In genomic region chr1:109275706-109276345, GRCh38 we compare ENCODE assay signal across 12 cellular contexts. TPM values are rescaled to one million over a fixed set of nuclear protein-coding genes. Genes with fewer than 3 reads are reported as not detected.
A peak's percentile ranks its signal among the peaks of the same experiment; 100 is the strongest.
DNase-seq lines count a peak whose midpoint lies in the region; ATAC-seq, FAIRE-seq and TF ChIP-seq lines count a peak whose summit lies in the region.
"Had no signal": no experiment of that assay in that cellular context is flagged by ENCODE, and none has a peak within 500 bp of the region (broad histone marks: within the 10 kb centered on the region; RNA-seq: fewer than 3 reads in every experiment).

No MANE protein-coding gene starts in this region.

- H3K36me3 Mint-ChIP-seq in nephron progenitor cell (ENCODE audit: low read depth) (peaks cover 26% of the 10 kb centered on the region), T-helper 17 cell (ENCODE audit: low read depth) (no peaks in the 10 kb centered on the region)

- DNase-seq in BE2C (peak; percentile 43), RWPE2 (ENCODE audit: low spot score) (no peak), epithelial cell of prostate (ENCODE audit: low read depth, low spot score) (no peak), nephron progenitor cell (no peak), mesenteric fat pad (ENCODE audit: low spot score) (no peak), HTR-8/SVneo (ENCODE audit: insufficient read length, low spot score) (no peak), T-helper 17 cell (no peak)
- DNase-seq: activated CD4-positive, alpha-beta T cell treated with anti-CD3 and anti-CD28 coated beads, Interleukin-2, amount 10 ng/mL, durations not matched to agents 24 days and 14 days; activated naive CD4-positive, alpha-beta T cell treated with Interleukin-2 at 50 U/mL for 16 hours; SHP77 treated with DMSO at 0.1 percent for 48 hours; stimulated activated CD4-positive, alpha-beta T cell treated with anti-CD3 and anti-CD28 coated beads, Interleukin-1b, Interleukin-23, amount 100 ng/mL, for 48 hours had no signal

- peaks cover 7% of the 10 kb centered on the region for H3K36me3 ChIP-seq in BE2C
- peaks cover 34% of the 10 kb centered on the region for H3K36me3 ChIP-seq in RWPE2 (ENCODE audit: low read depth)

- no peaks in the 10 kb centered on the region for H3K9me3 Mint-ChIP-seq in nephron progenitor cell
- H3K9me3 Mint-ChIP-seq: activated CD4-positive, alpha-beta T cell treated with anti-CD3 and anti-CD28 coated beads, Interleukin-2, amount 10 ng/mL, durations not matched to agents 24 days and 14 days had no signal

- H3K27ac Mint-ChIP-seq in nephron progenitor cell, result peak overlapping the region; percentile 64
- no peak overlapping the region for H3K27ac Mint-ChIP-seq in T-helper 17 cell

- no peak for FAIRE-seq in HTR-8/SVneo (lab: Jason Lieb, UNC)

- H3K4me1 ChIP-seq in BE2C, result peaks cover 9% of the 10 kb centered on the region
- H3K4me1 ChIP-seq in RWPE2 (ENCODE audit: insufficient read depth, poor library complexity, severe bottlenecking), result peaks cover 31% of the 10 kb centered on the region

- ATAC-seq in RWPE2 (ENCODE audit: low read depth), result no peak
- ATAC-seq in GM18868 (IDR thresholded peaks at IDR 0.05; ENCODE audit: unreplicated experiment), result no peak
- ATAC-seq in T-helper 17 cell, result no peak

- H3K9me3 ChIP-seq in BE2C, result no peaks in the 10 kb centered on the region
- no peaks in the 10 kb centered on the region for H3K9me3 ChIP-seq in RWPE2 (ENCODE audit: severe bottlenecking)
- no peaks in the 10 kb centered on the region for H3K9me3 ChIP-seq in T-helper 17 cell (ENCODE audit: control insufficient read depth, low read length, poor library complexity, severe bottlenecking)

- H3K4me3 Mint-ChIP-seq in nephron progenitor cell, result peak overlapping the region; percentile 52
- H3K4me3 Mint-ChIP-seq in T-helper 17 cell, result no peak overlapping the region
- H3K4me3 Mint-ChIP-seq: activated CD4-positive, alpha-beta T cell treated with anti-CD3 and anti-CD28 coated beads, Interleukin-2, amount 10 ng/mL, durations not matched to agents 24 days and 14 days had no signal

- TF ChIP-seq CTCF in BE2C (IDR thresholded peaks at IDR 0.05; ENCODE audit: low read depth, low read length), result peak; percentile 12; the same call in 1 of the 2 replicates
- TF ChIP-seq CTCF in RWPE2 (IDR thresholded peaks at IDR 0.05; ENCODE audit: poor library complexity, severe bottlenecking), result no peak
- TF ChIP-seq CTCF in nephron progenitor cell (IDR thresholded peaks at IDR 0.05), result no peak

- H3K4me3 ChIP-seq in BE2C (ENCODE audit: low read depth, low read length), result no peak overlapping the region
- no peak overlapping the region for H3K4me3 ChIP-seq in RWPE2 (ENCODE audit: severe bottlenecking)

- no peaks in the 10 kb centered on the region for H3K27me3 ChIP-seq in BE2C
- H3K27me3 ChIP-seq in RWPE2 (ENCODE audit: insufficient read depth, poor library complexity, severe bottlenecking), result no peaks in the 10 kb centered on the region

- peaks cover 85% of the 10 kb centered on the region for H3K4me1 Mint-ChIP-seq in nephron progenitor cell
- peaks cover 2% of the 10 kb centered on the region for H3K4me1 Mint-ChIP-seq in T-helper 17 cell

- H3K27me3 Mint-ChIP-seq in nephron progenitor cell (ENCODE audit: low read depth, poor library complexity), result no peaks in the 10 kb centered on the region
- no peaks in the 10 kb centered on the region for H3K27me3 Mint-ChIP-seq in T-helper 17 cell
- H3K27me3 Mint-ChIP-seq: activated CD4-positive, alpha-beta T cell treated with anti-CD3 and anti-CD28 coated beads, Interleukin-2, amount 10 ng/mL, durations not matched to agents 24 days and 14 days had no signal

- H3K27ac ChIP-seq in RWPE2 (ENCODE audit: poor library complexity, severe bottlenecking), result peak overlapping the region; percentile 83
- H3K27ac ChIP-seq in epithelial cell of prostate, result peak overlapping the region; percentile 93

RNA-seq across cellular contexts. Expression of gene PSRC1, which starts 7.1 kb away (rescaled TPM):
- 6.6 TPM for polyA plus RNA-seq in BE2C (2012; ENCODE audit: insufficient read depth, insufficient read length, low read depth)
- total RNA-seq in mesenteric fat pad, result 0.90 TPM
- total RNA-seq in T-helper 17 cell, result 1 to 10 TPM; 1.2 to 1.7 TPM

RNA-seq across cellular contexts. Expression of gene CELSR2, which starts 26.5 kb away (rescaled TPM):
- polyA plus RNA-seq in BE2C (2012; ENCODE audit: insufficient read depth, insufficient read length, low read depth), result 39.5 TPM
- total RNA-seq in mesenteric fat pad (1.5 TPM), T-helper 17 cell (1 to 10 TPM; 3.2 to 3.3 TPM)

RNA-seq across cellular contexts. Expression of gene MYBPHL, which starts 31.0 kb away (rescaled TPM):
- 0.66 TPM for polyA plus RNA-seq in BE2C (2012; ENCODE audit: insufficient read depth, insufficient read length, low read depth)
- total RNA-seq in mesenteric fat pad, result not detected
- not detected for total RNA-seq in T-helper 17 cell
- total RNA-seq: activated CD4-positive, alpha-beta T cell treated with anti-CD3 and anti-CD28 coated beads, Interleukin-2, amount 10 ng/mL, durations not matched to agents 24 days and 14 days had no signal
